Comparison of ENCODE assay signal across 1 cellular context in genomic region chr22:39518124-39518786, GRCh38.
TF ChIP-seq lines count a peak whose summit lies in the region.

No MANE protein-coding gene starts in this region.

TF ChIP-seq in HCT116, 20 proteins besides CTCF, POLR2A, EP300 and RAD21 (continued from another document):
- TF ChIP-seq REST (IDR thresholded peaks at IDR 0.05; ENCODE audit: low read depth) (no peak), SP1 (IDR thresholded peaks at IDR 0.05; ENCODE audit: low read depth) (peak; percentile 17; the same call in 1 of the 2 replicates), ELF1 (IDR thresholded peaks at IDR 0.05; ENCODE audit: borderline replicate concordance, low read depth) (no peak), EGR1 (IDR thresholded peaks at IDR 0.05; ENCODE audit: low read depth) (no peak), ZNF274 (IDR thresholded peaks at IDR 0.05; ENCODE audit: low read depth, low read length) (no peak), MAX (IDR thresholded peaks at IDR 0.05) (0 out of 2 replicates have a peak, but pooled peaks have one; percentile 19), EZH2phosphoT487 (IDR thresholded peaks at IDR 0.05; ENCODE audit: borderline replicate concordance) (no peak), FOSL1 (IDR thresholded peaks at IDR 0.05; ENCODE audit: low read depth) (no peak), CBX3 (IDR thresholded peaks at IDR 0.05; ENCODE audit: low read depth) (no peak), POLR2AphosphoS5 (IDR thresholded peaks at IDR 0.05; ENCODE audit: low read depth, low read length) (no peak), YY1 (IDR thresholded peaks at IDR 0.05; ENCODE audit: extremely low read depth, insufficient replicate concordance, low read depth, low read length) (no peak), SIN3A (IDR thresholded peaks at IDR 0.05; ENCODE audit: low read depth) (0 out of 2 replicates have a peak, but pooled peaks have one; percentile 29)
- TF ChIP-seq, protein P1, sequence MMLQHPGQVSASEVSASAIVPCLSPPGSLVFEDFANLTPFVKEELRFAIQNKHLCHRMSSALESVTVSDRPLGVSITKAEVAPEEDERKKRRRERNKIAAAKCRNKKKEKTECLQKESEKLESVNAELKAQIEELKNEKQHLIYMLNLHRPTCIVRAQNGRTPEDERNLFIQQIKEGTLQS (IDR thresholded peaks at IDR 0.05): no peak
